Comparison of ENCODE assay signal across 16 cellular contexts in the genomic region with DNA sequence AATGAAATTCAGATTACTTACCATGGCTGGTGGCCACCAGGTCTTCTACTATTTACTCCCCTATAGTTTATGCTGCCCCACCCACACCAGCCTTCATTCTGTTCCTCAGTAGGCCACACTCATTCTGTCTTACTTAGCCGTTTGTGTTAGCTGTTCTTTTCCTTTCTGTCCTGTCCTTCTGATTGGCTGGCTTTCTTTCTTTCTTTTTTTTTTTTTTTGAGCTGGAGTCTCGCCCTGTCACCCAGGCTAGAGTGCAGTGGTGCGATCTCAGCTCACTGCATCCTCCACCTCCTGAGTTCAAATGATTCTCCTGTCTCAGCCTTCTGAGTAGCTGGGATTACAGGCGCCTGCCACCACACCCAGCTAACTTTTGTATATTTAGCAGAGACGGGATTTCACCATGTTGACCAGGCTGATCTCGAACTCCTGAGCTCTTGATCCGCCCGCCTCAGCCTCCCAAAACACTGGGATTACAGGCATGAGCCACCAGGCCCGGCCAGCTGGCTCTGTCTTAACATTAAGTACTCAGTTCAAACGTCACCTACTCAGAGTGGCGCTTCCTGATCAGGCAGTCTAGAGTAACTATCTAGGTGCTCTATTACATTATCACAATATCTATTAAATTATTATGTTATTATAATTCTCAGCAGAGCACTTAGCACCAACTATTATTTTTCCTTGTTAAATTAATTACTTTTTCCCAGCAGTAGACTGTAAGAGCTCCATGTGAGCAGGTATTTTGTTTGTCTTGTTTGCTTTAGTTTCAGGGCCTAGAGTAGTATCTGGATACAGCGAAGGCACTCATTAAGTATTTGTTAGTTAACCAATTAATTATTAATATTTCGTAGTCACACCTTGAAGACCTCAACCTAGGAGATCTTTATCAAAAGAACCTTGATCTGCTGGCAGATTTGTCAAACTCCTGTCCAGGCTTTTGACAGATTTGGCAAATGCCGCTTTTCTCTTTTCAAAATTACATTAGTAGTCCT. TPM values are rescaled to one million over a fixed set of nuclear protein-coding genes. Genes with fewer than 3 reads are reported as not detected.
DNase-seq lines count a peak whose midpoint lies in the region; ATAC-seq and TF ChIP-seq lines count a peak whose summit lies in the region.
"Had no signal": no experiment of that assay in that cellular context is flagged by ENCODE, and none has a peak within 500 bp of the region (broad histone marks: within the 10 kb centered on the region; RNA-seq: fewer than 3 reads in every experiment).

No MANE protein-coding gene starts in this region.

- no peak for DNase-seq in activated CD8-positive, alpha-beta memory T cell treated with anti-CD3 and anti-CD28 coated beads, Interleukin-2, amount 10 ng/mL, durations not matched to agents 7 days and 5 days
- no peak for DNase-seq in activated CD8-positive, alpha-beta memory T cell treated with anti-CD3 and anti-CD28 coated beads, Interleukin-2, amount 50 U/mL, for 48 hours
- DNase-seq in glutamatergic neuron, result peak; percentile 21
- no peak for DNase-seq in OCI-LY7 (ENCODE audit: low spot score)
- no peak for DNase-seq in SIG-M5 treated with dmso at 0.1 percent for 504 hours (lab: John Stamatoyannopoulos, UW; ENCODE audit: unreplicated experiment)
- no peak for DNase-seq in MG63
- DNase-seq: activated gamma-delta T cell, anterior cingulate cortex, EL, NCI-H1694, NCI-H446 had no signal

- no peaks in the 10 kb centered on the region for H3K27me3 Mint-ChIP-seq in activated CD8-positive, alpha-beta memory T cell treated with anti-CD3 and anti-CD28 coated beads, Interleukin-2, amount 10 ng/mL, durations not matched to agents 7 days and 5 days
- no peaks in the 10 kb centered on the region for H3K27me3 Mint-ChIP-seq in glutamatergic neuron (ENCODE audit: unreplicated experiment)
- H3K27me3 Mint-ChIP-seq: progenitor cell of endocrine pancreas; stimulated activated naive CD8-positive, alpha-beta T cell treated with anti-CD3 and anti-CD28 coated beads, Interleukin-15, Interleukin-2, amounts not matched to agents 100 ng/mL and 50 ng/mL, for 24 hours; type B pancreatic cell had no signal

- H3K36me3 ChIP-seq in OCI-LY7 (ENCODE audit: insufficient read depth, low read length) (peaks cover 6% of the 10 kb centered on the region), MG63 (peaks cover 10% of the 10 kb centered on the region)

- no peaks in the 10 kb centered on the region for H3K9me3 ChIP-seq in OCI-LY7 (ENCODE audit: low read length)
- no peaks in the 10 kb centered on the region for H3K9me3 ChIP-seq in MG63

- H3K4me1 Mint-ChIP-seq in activated CD8-positive, alpha-beta memory T cell treated with anti-CD3 and anti-CD28 coated beads, Interleukin-2, amount 10 ng/mL, durations not matched to agents 7 days and 5 days, result peaks cover 28% of the 10 kb centered on the region
- H3K4me1 Mint-ChIP-seq in glutamatergic neuron (ENCODE audit: low read depth, unreplicated experiment), result peaks cover 7% of the 10 kb centered on the region

- H3K27ac Mint-ChIP-seq in activated CD8-positive, alpha-beta memory T cell treated with anti-CD3 and anti-CD28 coated beads, Interleukin-2, amount 10 ng/mL, durations not matched to agents 7 days and 5 days, result peak overlapping the region; percentile 3
- H3K27ac Mint-ChIP-seq in glutamatergic neuron (ENCODE audit: unreplicated experiment), result no peak overlapping the region
- H3K27ac Mint-ChIP-seq: progenitor cell of endocrine pancreas, type B pancreatic cell had no signal

- H3K4me1 ChIP-seq in OCI-LY7 (ENCODE audit: insufficient read depth, low read length, poor library complexity, severe bottlenecking), result peaks cover 3% of the 10 kb centered on the region

- TF ChIP-seq CTCF in glutamatergic neuron (IDR thresholded peaks at IDR 0.05; ENCODE audit: partially characterized antibody, unreplicated experiment) (no peak), OCI-LY7 (conservative IDR thresholded peaks at IDR 0.05; ENCODE audit: low read length) (no peak)

- H3K4me3 ChIP-seq in OCI-LY7 (ENCODE audit: low read depth, low read length, poor library complexity, severe bottlenecking) (no peak overlapping the region), MG63 (no peak overlapping the region)

- POLR2A ChIA-PET in OCI-LY7 (lab: Charles Lee), result interaction anchor here (0.6 to 1.6 kb wide), 7 partner anchors 8 to 887 kb away, joined by 3 to 6 read pairs (median 3); no protein-coding TSS in a partner anchor

- intact Hi-C loops in OCI-LY7 (cut with micrococcal nuclease; ENCODE audit: unreplicated experiment), result no loop called here

- no peaks in the 10 kb centered on the region for H3K27me3 ChIP-seq in MG63

- H3K4me3 Mint-ChIP-seq in activated CD8-positive, alpha-beta memory T cell treated with anti-CD3 and anti-CD28 coated beads, Interleukin-2, amount 10 ng/mL, durations not matched to agents 7 days and 5 days, result no peak overlapping the region
- H3K4me3 Mint-ChIP-seq in glutamatergic neuron (ENCODE audit: unreplicated experiment), result no peak overlapping the region
- H3K4me3 Mint-ChIP-seq: type B pancreatic cell had no signal

- peaks cover 12% of the 10 kb centered on the region for H3K36me3 Mint-ChIP-seq in activated CD8-positive, alpha-beta memory T cell treated with anti-CD3 and anti-CD28 coated beads, Interleukin-2, amount 10 ng/mL, durations not matched to agents 7 days and 5 days
- no peaks in the 10 kb centered on the region for H3K36me3 Mint-ChIP-seq in glutamatergic neuron (ENCODE audit: unreplicated experiment)

- H3K27ac ChIP-seq in OCI-LY7 (ENCODE audit: low read depth, low read length, poor library complexity, severe bottlenecking), result no peak overlapping the region

- H3K9me3 Mint-ChIP-seq in activated CD8-positive, alpha-beta memory T cell treated with anti-CD3 and anti-CD28 coated beads, Interleukin-2, amount 10 ng/mL, durations not matched to agents 7 days and 5 days (ENCODE audit: low read depth), result no peaks in the 10 kb centered on the region
- no peaks in the 10 kb centered on the region for H3K9me3 Mint-ChIP-seq in glutamatergic neuron (ENCODE audit: unreplicated experiment)
- H3K9me3 Mint-ChIP-seq: stimulated activated naive CD8-positive, alpha-beta T cell treated with anti-CD3 and anti-CD28 coated beads, Interleukin-15, Interleukin-2, amounts not matched to agents 100 ng/mL and 50 ng/mL, for 24 hours; type B pancreatic cell had no signal

- H3K4me2 ChIP-seq in OCI-LY7 (ENCODE audit: low read length), result no peak overlapping the region

- no peaks in the 10 kb centered on the region for H3K9me2 ChIP-seq in OCI-LY7 (ENCODE audit: insufficient read depth, low read length)

- no peak overlapping the region for H2AFZ ChIP-seq in OCI-LY7 (ENCODE audit: low read length)

- H3K79me2 ChIP-seq in OCI-LY7 (ENCODE audit: insufficient read depth, low read depth, low read length), result peaks cover 37% of the 10 kb centered on the region; the same call in 1 of the 2 replicates

- no peaks in the 10 kb centered on the region; the same call in 1 of the 2 replicates for H4K20me1 ChIP-seq in OCI-LY7 (ENCODE audit: insufficient read depth, low read length)

- ATAC-seq in activated CD8-positive, alpha-beta memory T cell treated with anti-CD3 and anti-CD28 coated beads, Interleukin-2, amount 10 ng/mL, durations not matched to agents 7 days and 5 days, result no peak
- ATAC-seq in SK-N-SH treated with all-trans-retinoic acid at 6 μM for 48 hours (peak; percentile 34), HG02759 (IDR thresholded peaks at IDR 0.05; ENCODE audit: unreplicated experiment) (no peak)

- BruUV-seq in OCI-LY7 (replicated peaks; lab: Mats Ljungman, UMichigan), result no TSS peak

- CTCF ChIA-PET in activated CD8-positive, alpha-beta memory T cell treated with anti-CD3 and anti-CD28 coated beads, Interleukin-2, amount 10 ng/mL, durations not matched to agents 7 days and 5 days (lab: Charles Lee), result interaction anchor here (1.3 to 2.2 kb wide), 3 partner anchors 8 to 245 kb away, joined by 3 to 15 read pairs (median 3); no protein-coding TSS in a partner anchor
- CTCF ChIA-PET in OCI-LY7 (lab: Charles Lee; ENCODE audit: unreplicated experiment), result interaction anchor here (0.5 kb wide), 1 partner anchor 311 kb away, joined by 3 read pairs; no protein-coding TSS in a partner anchor

TF ChIP-seq in SK-N-SH treated with all-trans-retinoic acid at 6 μM for 48 hours, 23 proteins besides CTCF, POLR2A, EP300 and RAD21 (continues in another document):
- TF ChIP-seq TCF4 (CRISPR knock-in tag; IDR thresholded peaks at IDR 0.05; ENCODE audit: borderline replicate concordance), result no peak
- no peak for TF ChIP-seq TOX (CRISPR knock-in tag; IDR thresholded peaks at IDR 0.05; ENCODE audit: borderline replicate concordance)
- no peak for TF ChIP-seq ARNTL (CRISPR knock-in tag; IDR thresholded peaks at IDR 0.05; ENCODE audit: borderline replicate concordance, low read depth)
- TF ChIP-seq ZFP30 (CRISPR knock-in tag; IDR thresholded peaks at IDR 0.05), result no peak
- TF ChIP-seq ZC3H10 (CRISPR knock-in tag; IDR thresholded peaks at IDR 0.05), result no peak
- TF ChIP-seq, protein P1, sequence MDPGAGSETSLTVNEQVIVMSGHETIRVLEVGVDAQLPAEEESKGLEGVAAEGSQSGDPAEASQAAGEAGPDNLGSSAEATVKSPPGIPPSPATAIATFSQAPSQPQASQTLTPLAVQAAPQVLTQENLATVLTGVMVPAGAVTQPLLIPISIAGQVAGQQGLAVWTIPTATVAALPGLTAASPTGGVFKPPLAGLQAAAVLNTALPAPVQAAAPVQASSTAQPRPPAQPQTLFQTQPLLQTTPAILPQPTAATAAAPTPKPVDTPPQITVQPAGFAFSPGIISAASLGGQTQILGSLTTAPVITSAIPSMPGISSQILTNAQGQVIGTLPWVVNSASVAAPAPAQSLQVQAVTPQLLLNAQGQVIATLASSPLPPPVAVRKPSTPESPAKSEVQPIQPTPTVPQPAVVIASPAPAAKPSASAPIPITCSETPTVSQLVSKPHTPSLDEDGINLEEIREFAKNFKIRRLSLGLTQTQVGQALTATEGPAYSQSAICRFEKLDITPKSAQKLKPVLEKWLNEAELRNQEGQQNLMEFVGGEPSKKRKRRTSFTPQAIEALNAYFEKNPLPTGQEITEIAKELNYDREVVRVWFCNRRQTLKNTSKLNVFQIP (CRISPR knock-in tag; IDR thresholded peaks at IDR 0.05; ENCODE audit: borderline replicate concordance, low read depth), result no peak
- no peak for TF ChIP-seq ISL1 (CRISPR knock-in tag; IDR thresholded peaks at IDR 0.05)
- TF ChIP-seq CSDC2 (CRISPR knock-in tag; IDR thresholded peaks at IDR 0.05), result no peak
- no peak for TF ChIP-seq ZNF8 (CRISPR knock-in tag; IDR thresholded peaks at IDR 0.05)

RNA-seq across cellular contexts. Expression of a gene that starts 6.4 kb away (rescaled TPM):
- 10 to 100 TPM; 57.2 to 57.5 TPM for total RNA-seq in activated CD8-positive, alpha-beta memory T cell treated with anti-CD3 and anti-CD28 coated beads, Interleukin-2, amount 10 ng/mL, durations not matched to agents 7 days and 5 days
- total RNA-seq in glutamatergic neuron (ENCODE audit: unreplicated experiment), result 37.8 TPM
- total RNA-seq in OCI-LY7 (2014; rRNA removed; shearing (Covaris generic)), result 25.7 and 34.2 TPM in 2 replicates
- total RNA-seq in OCI-LY7 (2022), result 46.6 and 51.3 TPM in 2 replicates
- 48.9 and 141 TPM in 2 replicates for total RNA-seq in MG63 (2014; rRNA removed; shearing (Covaris generic); ENCODE audit: low replicate concordance)
